15 cellular contexts compared by ENCODE assay signal in the genomic region with DNA sequence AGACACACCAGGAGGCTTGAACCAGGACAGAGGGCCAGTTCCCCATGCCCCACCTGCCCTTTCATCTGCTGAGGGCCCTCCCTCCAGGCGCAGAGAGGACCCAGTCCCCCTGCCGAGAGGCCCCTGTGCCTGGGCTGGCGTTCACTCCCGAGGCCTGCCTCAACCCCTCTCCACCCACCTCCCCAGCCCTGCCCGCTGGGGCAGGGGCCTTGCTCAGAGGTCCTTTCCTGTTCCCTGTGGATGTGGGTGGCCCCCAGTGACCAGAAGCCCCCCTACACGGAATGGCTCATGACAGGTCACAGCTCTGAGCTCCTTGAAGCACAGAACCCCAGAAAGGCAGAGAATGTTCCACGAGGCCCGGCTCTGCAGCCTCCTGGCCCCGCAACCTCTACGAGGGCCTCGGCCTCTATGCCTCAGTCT. TPM values are rescaled to one million over a fixed set of nuclear protein-coding genes. Genes with fewer than 3 reads are reported as not detected.
A peak's percentile ranks its signal among the peaks of the same experiment; 100 is the strongest.
DNase-seq lines count a peak whose midpoint lies in the region; ATAC-seq and TF ChIP-seq lines count a peak whose summit lies in the region.
"Had no signal": no experiment of that assay in that cellular context is flagged by ENCODE, and none has a peak within 500 bp of the region (broad histone marks: within the 10 kb centered on the region; RNA-seq: fewer than 3 reads in every experiment).

No MANE protein-coding gene starts in this region.

- peaks cover 70% of the 10 kb centered on the region for H3K4me1 Mint-ChIP-seq in activated CD4-positive, alpha-beta memory T cell treated with anti-CD3 and anti-CD28 coated beads, Interleukin-2, amount 10 ng/mL, durations not matched to agents 7 days and 5 days
- H3K4me1 Mint-ChIP-seq in immature natural killer cell = peaks cover 52 to 60% of the 10 kb centered on the region in 2 donors

- H3K9me3 Mint-ChIP-seq in activated CD4-positive, alpha-beta memory T cell treated with anti-CD3 and anti-CD28 coated beads, Interleukin-2, amount 10 ng/mL, durations not matched to agents 7 days and 5 days = no peaks in the 10 kb centered on the region
- H3K9me3 Mint-ChIP-seq in immature natural killer cell = no peaks in the 10 kb centered on the region

- TF ChIP-seq CTCF in heart left ventricle (IDR thresholded peaks at IDR 0.05) = no peak

- peaks cover 13 to 45% (median 29%) of the 10 kb centered on the region in 12 donors for H3K4me1 ChIP-seq in heart left ventricle
- H3K4me1 ChIP-seq: pancreas had no signal

- DNase-seq in left cardiac atrium (peak; percentile 17), heart left ventricle (no peak), immature natural killer cell (no peak), NCI-H524 (lab: John Stamatoyannopoulos, UW) (no peak), DMS53 (lab: John Stamatoyannopoulos, UW) (no peak)
- no peak for DNase-seq in activated CD4-positive, alpha-beta memory T cell treated with anti-CD3 and anti-CD28 coated beads, Interleukin-2, amount 10 ng/mL, durations not matched to agents 7 days and 5 days
- DNase-seq: cerebellar nuclear complex, GDM1, mesenchymal stem cell, NCI-H2227 treated with DMSO at 0.1 percent for 48 hours had no signal

- H3K27ac ChIP-seq in heart left ventricle = peak overlapping the region in 1 of 12 donors; percentile 70
- H3K27ac ChIP-seq: pancreas had no signal

- peaks cover 74% of the 10 kb centered on the region for H3K36me3 Mint-ChIP-seq in activated CD4-positive, alpha-beta memory T cell treated with anti-CD3 and anti-CD28 coated beads, Interleukin-2, amount 10 ng/mL, durations not matched to agents 7 days and 5 days (ENCODE audit: low read depth)
- H3K36me3 Mint-ChIP-seq in immature natural killer cell = peaks cover 2 to 23% (median 8%) of the 10 kb centered on the region in 3 donors

- H3K4me3 Mint-ChIP-seq in activated CD4-positive, alpha-beta memory T cell treated with anti-CD3 and anti-CD28 coated beads, Interleukin-2, amount 10 ng/mL, durations not matched to agents 7 days and 5 days = peak overlapping the region; percentile 84
- H3K4me3 Mint-ChIP-seq in immature natural killer cell = peak overlapping the region; percentile 67 to 86 (median 84)

- H3K27me3 ChIP-seq in heart left ventricle = no peaks in the 10 kb centered on the region
- H3K27me3 ChIP-seq: pancreas had no signal

- peak overlapping the region; percentile 88 for H3K27ac Mint-ChIP-seq in activated CD4-positive, alpha-beta memory T cell treated with anti-CD3 and anti-CD28 coated beads, Interleukin-2, amount 10 ng/mL, durations not matched to agents 7 days and 5 days
- H3K27ac Mint-ChIP-seq in immature natural killer cell = peak overlapping the region; percentile 88 to 96 (median 95)

- CTCF ChIA-PET in activated CD4-positive, alpha-beta memory T cell treated with anti-CD3 and anti-CD28 coated beads, Interleukin-2, amount 10 ng/mL, durations not matched to agents 7 days and 5 days (lab: Charles Lee) = interaction anchor here (0.9 to 10.1 kb wide), 2 partner anchors 9 to 15 kb away, joined by 4 to 106 read pairs; no protein-coding TSS in a partner anchor

- H3K36me3 ChIP-seq in heart left ventricle = peaks cover 0 to 96% (median 45%) of the 10 kb centered on the region in 9 donors

- intact Hi-C loops in left cardiac atrium (cut with DNase I) (no loop called here), heart left ventricle (cut with DNase I) (no loop called here)

- TF ChIP-seq POLR2A in heart left ventricle (IDR thresholded peaks at IDR 0.05) = no peak

- H3K9me3 ChIP-seq in heart left ventricle = no peaks in the 10 kb centered on the region
- H3K9me3 ChIP-seq: pancreas had no signal

- H3K4me3 ChIP-seq in heart left ventricle = peak overlapping the region in 1 of 12 donors; percentile 34
- H3K4me3 ChIP-seq: pancreas had no signal

- ATAC-seq in left cardiac atrium = no peak
- no peak for ATAC-seq in heart left ventricle
- ATAC-seq in GM18909 (IDR thresholded peaks at IDR 0.05; ENCODE audit: poor library complexity, unreplicated experiment) = no peak
- no peak for ATAC-seq in HG03469 (IDR thresholded peaks at IDR 0.05; ENCODE audit: unreplicated experiment)
- ATAC-seq: pancreas had no signal

- WGBS in heart left ventricle, 4 donors = 30 to 80% (median 73%) methylated on average over 2 to 11 of the region's 11 CpGs

- H3K27me3 Mint-ChIP-seq in activated CD4-positive, alpha-beta memory T cell treated with anti-CD3 and anti-CD28 coated beads, Interleukin-2, amount 10 ng/mL, durations not matched to agents 7 days and 5 days = no peaks in the 10 kb centered on the region
- H3K27me3 Mint-ChIP-seq in immature natural killer cell (ENCODE audit: low read depth in 3 of 3) = peaks cover 2 to 21% (median 20%) of the 10 kb centered on the region in 3 donors

- POLR2A ChIA-PET in activated CD4-positive, alpha-beta memory T cell treated with anti-CD3 and anti-CD28 coated beads, Interleukin-2, amount 10 ng/mL, durations not matched to agents 7 days and 5 days (lab: Charles Lee) = interaction anchor here (1.6 to 16.9 kb wide), 5 partner anchors 7 to 164 kb away, joined by 3 to 332 read pairs (median 68); a partner anchor contains a TSS

RNA-seq across cellular contexts. Expression of a gene that starts 6.7 kb away (rescaled TPM):
- total RNA-seq in left cardiac atrium (10 to 100 TPM; 24.9 to 32.0 TPM), heart left ventricle (100 to 1,000 TPM in 1 of 9 donors, 10 to 100 TPM in 8; 41.5 to 139 (median 71.4) TPM)
- polyA plus RNA-seq in heart left ventricle (10 to 100 TPM; 31.2 to 50.1 TPM), immature natural killer cell (100 to 1,000 TPM; 194 to 262 (median 203) TPM)
- total RNA-seq in activated CD4-positive, alpha-beta memory T cell treated with anti-CD3 and anti-CD28 coated beads, Interleukin-2, amount 10 ng/mL, durations not matched to agents 7 days and 5 days = 100 to 1,000 TPM; 460 to 463 TPM
- total RNA-seq: RPMI7951 had no signal

RNA-seq across cellular contexts. Expression of a gene that starts 8.8 kb away (rescaled TPM):
- total RNA-seq in left cardiac atrium (1 to 10 TPM; 3.8 to 4.3 TPM), heart left ventricle (10 to 100 TPM in 1 of 9 donors, 1 to 10 TPM in 5, under 1 TPM in 3; 0.81 to 21.6 (median 1.1) TPM)
- polyA plus RNA-seq in heart left ventricle (1 to 10 TPM; 1.2 to 1.8 TPM), immature natural killer cell (100 to 1,000 TPM in 1 of 3 donors, 10 to 100 TPM in 2; 55.2 to 170 (median 58.2) TPM)
- total RNA-seq in activated CD4-positive, alpha-beta memory T cell treated with anti-CD3 and anti-CD28 coated beads, Interleukin-2, amount 10 ng/mL, durations not matched to agents 7 days and 5 days = 100 to 1,000 TPM; 316 to 334 TPM
- total RNA-seq: fibroblast of lung, RPMI7951 had no signal

RNA-seq across cellular contexts. Expression of a gene that starts 24.4 kb away (rescaled TPM):
- total RNA-seq in left cardiac atrium (not detected), heart left ventricle (not detected)
- polyA plus RNA-seq in heart left ventricle (not detected), immature natural killer cell (not detected)
- not detected for total RNA-seq in activated CD4-positive, alpha-beta memory T cell treated with anti-CD3 and anti-CD28 coated beads, Interleukin-2, amount 10 ng/mL, durations not matched to agents 7 days and 5 days
- total RNA-seq: fibroblast of lung, pancreas, RPMI7951 had no signal
- polyA plus RNA-seq: fibroblast of lung, pancreas had no signal

RNA-seq across cellular contexts. Expression of a gene that starts 46.6 kb away (rescaled TPM):
- total RNA-seq in left cardiac atrium (10 to 100 TPM; 73.4 to 84.5 TPM), heart left ventricle (100 to 1,000 TPM in 7 of 9 donors, 10 to 100 TPM in 2; 99.5 to 268 (median 135) TPM)
- polyA plus RNA-seq in heart left ventricle (100 to 1,000 TPM; 104 to 174 TPM), immature natural killer cell (100 to 1,000 TPM; 113 to 230 (median 132) TPM)
- total RNA-seq in activated CD4-positive, alpha-beta memory T cell treated with anti-CD3 and anti-CD28 coated beads, Interleukin-2, amount 10 ng/mL, durations not matched to agents 7 days and 5 days = 10 to 100 TPM; 63.6 to 64.0 TPM

Comparison
In these comparisons a context has a peak if more than half of its experiments do, and no peak if none do; other contexts are left out.
1. RNA of a gene that starts 8.8 kb away (total RNA-seq): 316 to 334 TPM in activated CD4-positive, alpha-beta memory T cell treated with anti-CD3 and anti-CD28 coated beads, Interleukin-2, amount 10 ng/mL, durations not matched to agents 7 days and 5 days; 3.8 to 4.3 TPM in left cardiac atrium and 0.81 to 21.6 TPM in heart left ventricle; every median in the first group is over 10 times any median in the second.